ENCODE assay signal across 18 cellular contexts in genomic region chr14:29896354-29896768, GRCh38. TPM values are rescaled to one million over a fixed set of nuclear protein-coding genes. Genes with fewer than 3 reads are reported as not detected.
DNase-seq lines count a peak whose midpoint lies in the region; ATAC-seq, FAIRE-seq and TF ChIP-seq lines count a peak whose summit lies in the region.
"Had no signal": no experiment of that assay in that cellular context is flagged by ENCODE, and none has a peak within 500 bp of the region (broad histone marks: within the 10 kb centered on the region; RNA-seq: fewer than 3 reads in every experiment).

No MANE protein-coding gene starts in this region.

- no peaks in the 10 kb centered on the region for H3K27me3 ChIP-seq in pancreas
- H3K27me3 ChIP-seq: BLaER1, tibial artery had no signal

- no peak for FAIRE-seq in pancreas (lab: Jason Lieb, UNC)

- intact Hi-C loops in pancreas (cut with DNase I) (no loop called here), posterior cingulate gyrus (cut with DNase I) (no loop called here)

- no peaks in the 10 kb centered on the region for H3K36me3 Mint-ChIP-seq in osteocyte (ENCODE audit: unreplicated experiment)
- H3K36me3 Mint-ChIP-seq: stimulated activated memory B cell treated with anti-CD40 and anti-IgM and Interleukin-4, amounts not matched to agents 10 μg/mL and 1 μg/mL and 100 μg/mL, for 72 hours had no signal

- no peaks in the 10 kb centered on the region for H3K9me3 Mint-ChIP-seq in osteocyte (ENCODE audit: unreplicated experiment)
- H3K9me3 Mint-ChIP-seq: nephron progenitor cell had no signal

- peaks cover 6 to 20% (median 6%) of the 10 kb centered on the region in 3 donors for H3K4me1 ChIP-seq in pancreas
- H3K4me1 ChIP-seq: tibial artery had no signal

- TF ChIP-seq CTCF in pancreas (IDR thresholded peaks at IDR 0.05) (no peak), osteocyte (IDR thresholded peaks at IDR 0.05) (no peak)

- H3K4me3 Mint-ChIP-seq in osteocyte (ENCODE audit: unreplicated experiment): no peak overlapping the region
- H3K4me3 Mint-ChIP-seq: activated CD8-positive, alpha-beta T cell treated with anti-CD3 and anti-CD28 coated beads for 36 hours; activated T-cell treated with anti-CD3 and anti-CD28 coated beads, Interleukin-2, amount 50 U/mL, for 4 hours; nephron progenitor cell; stimulated activated memory B cell treated with anti-CD40 and anti-IgM and Interleukin-4, amounts not matched to agents 10 μg/mL and 1 μg/mL and 100 μg/mL, for 72 hours had no signal

- DNase-seq in DMS79 treated with DMSO at 0.1 percent for 48 hours (lab: John Stamatoyannopoulos, UW): peak; percentile 31
- no peak for DNase-seq in DMS79 (lab: John Stamatoyannopoulos, UW)
- peak; percentile 15 to 30 for DNase-seq in NCI-H1930 (lab: John Stamatoyannopoulos, UW)
- peak; percentile 70 for DNase-seq in NCI-H774 (lab: John Stamatoyannopoulos, UW)
- no peak for DNase-seq in pancreas
- DNase-seq in posterior cingulate gyrus: no peak
- DNase-seq in osteocyte (ENCODE audit: extremely low spot score, unreplicated experiment): no peak
- DNase-seq in germinal center (ENCODE audit: low spot score): no peak
- DNase-seq: 8988T; activated CD8-positive, alpha-beta T cell treated with anti-CD3 and anti-CD28 coated beads for 36 hours; activated naive CD4-positive, alpha-beta T cell treated with anti-CD3 and anti-CD28 coated beads, Interleukin-2, amount 50 U/mL, for 16 hours; activated T-cell treated with anti-CD3 and anti-CD28 coated beads, Interleukin-2, amount 50 U/mL, for 4 hours; hypothalamus; nephron progenitor cell; T-helper 2 cell; tibial artery had no signal

- no peaks in the 10 kb centered on the region for H3K27me3 Mint-ChIP-seq in osteocyte (ENCODE audit: unreplicated experiment)
- H3K27me3 Mint-ChIP-seq: stimulated activated memory B cell treated with anti-CD40 and anti-IgM and Interleukin-4, amounts not matched to agents 10 μg/mL and 1 μg/mL and 100 μg/mL, for 72 hours had no signal

- H3K9me3 ChIP-seq in pancreas: no peaks in the 10 kb centered on the region
- H3K9me3 ChIP-seq: BLaER1, tibial artery had no signal

- 18 to 23% methylated on average over 2 of the region's 2 CpGs for WGBS in pancreas, 2 donors

- peaks cover 9% of the 10 kb centered on the region for H3K4me1 Mint-ChIP-seq in osteocyte (ENCODE audit: unreplicated experiment)

- ATAC-seq in pancreas: peak; percentile 67 to 86 (median 84)
- ATAC-seq: activated CD8-positive, alpha-beta T cell treated with anti-CD3 and anti-CD28 coated beads for 36 hours; activated T-cell treated with anti-CD3 and anti-CD28 coated beads, Interleukin-2, amount 50 U/mL, for 4 hours; stimulated activated memory B cell treated with anti-CD40 and anti-IgM and Interleukin-4, amounts not matched to agents 10 μg/mL and 1 μg/mL and 100 μg/mL, for 72 hours had no signal

- no peaks in the 10 kb centered on the region for H3K36me3 ChIP-seq in pancreas
- H3K36me3 ChIP-seq: BLaER1, tibial artery had no signal

- H3K27ac ChIP-seq in pancreas: no peak overlapping the region
- H3K27ac ChIP-seq: BLaER1, tibial artery had no signal

- H3K27ac Mint-ChIP-seq in osteocyte (ENCODE audit: unreplicated experiment): no peak overlapping the region
- H3K27ac Mint-ChIP-seq: activated CD8-positive, alpha-beta T cell treated with anti-CD3 and anti-CD28 coated beads for 36 hours; stimulated activated memory B cell treated with anti-CD40 and anti-IgM and Interleukin-4, amounts not matched to agents 10 μg/mL and 1 μg/mL and 100 μg/mL, for 72 hours had no signal

- H3K4me3 ChIP-seq in pancreas: no peak overlapping the region
- H3K4me3 ChIP-seq: BLaER1, tibial artery had no signal

RNA-seq across cellular contexts. Expression of gene PRKD1, which starts 31.3 kb away (rescaled TPM):
- total RNA-seq in pancreas: 10 to 100 TPM in 1 of 6 donors, 1 to 10 TPM in 5; 3.3 to 13.2 (median 4.8) TPM
- 1 to 10 TPM; 3.1 to 3.9 TPM for polyA plus RNA-seq in pancreas
- 6.1 and 6.6 TPM in 2 replicates for total RNA-seq in osteocyte
- total RNA-seq: activated CD8-positive, alpha-beta T cell treated with anti-CD3 and anti-CD28 coated beads for 36 hours had no signal

Comparison
In these comparisons a context has a peak if more than half of its experiments do, and no peak if none do; other contexts are left out.
1. DNase-seq: peak in DMS79 treated with DMSO at 0.1 percent for 48 hours (single experiment), NCI-H1930 (2 of 2) and NCI-H774 (single experiment); none in DMS79 (single experiment), pancreas (0 of 6), posterior cingulate gyrus (0 of 10), osteocyte (single experiment) and germinal center (single experiment).